ENCODE assay signal across 16 cellular contexts in the genomic region with DNA sequence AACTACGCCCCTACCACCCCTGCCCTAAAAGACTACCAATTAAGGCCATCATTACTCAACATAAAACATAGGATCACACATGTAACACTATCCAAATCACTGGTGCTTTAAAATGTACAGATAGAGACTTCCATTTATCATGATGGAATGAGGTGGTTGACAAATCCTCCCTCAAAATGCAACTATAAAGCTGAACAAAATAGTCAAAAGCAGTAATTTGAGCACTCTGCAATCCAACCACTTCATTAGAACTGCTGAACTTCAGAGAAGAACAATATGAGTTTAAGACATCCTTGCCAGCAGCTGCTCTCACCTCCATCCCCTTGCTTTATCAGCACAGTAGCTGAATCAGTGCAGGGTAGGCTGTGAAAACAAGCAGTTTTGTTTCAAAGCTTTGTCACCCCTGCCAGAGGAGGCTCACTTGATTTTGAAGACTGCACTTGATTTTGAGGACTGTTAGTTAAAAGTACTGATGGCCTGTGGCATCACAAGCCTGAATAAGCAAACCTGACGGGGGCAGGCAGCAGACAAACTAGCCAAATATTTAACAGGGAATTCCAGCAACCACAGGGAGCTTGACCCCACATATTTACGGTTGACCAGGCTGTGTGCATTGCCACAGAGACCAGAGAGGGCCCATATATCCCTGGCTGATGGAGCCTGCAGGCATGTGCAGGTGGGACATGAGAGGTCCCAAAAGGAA.
DNase-seq lines count a peak whose midpoint lies in the region; ATAC-seq and TF ChIP-seq lines count a peak whose summit lies in the region.
"Had no signal": no experiment of that assay in that cellular context is flagged by ENCODE, and none has a peak within 500 bp of the region (broad histone marks: within the 10 kb centered on the region; RNA-seq: fewer than 3 reads in every experiment).

No MANE protein-coding gene starts in this region.

- no peak overlapping the region for H2AK5ac ChIP-seq in mesendoderm (ENCODE audit: low read length)

- no peaks in the 10 kb centered on the region for H3K4me1 Mint-ChIP-seq in activated T-helper 1 cell treated with anti-CD3 and anti-CD28 coated beads, Interleukin-12 subunit alpha, Interleukin-12 subunit beta, Interleukin-2, Interleukin-4 antibody, amounts not matched to agents 30 ng/mL and 10 ng/mL and 1 ng/mL, durations not matched to agents 14 hours and 24 hours and 36 hours (ENCODE audit: low read depth)
- H3K4me1 Mint-ChIP-seq: activated CD4-positive, alpha-beta T cell treated with anti-CD3 and anti-CD28 coated beads, Interleukin-2, amount 10 ng/mL, durations not matched to agents 24 days and 14 days had no signal

- no peak overlapping the region for H3K4me2 ChIP-seq in mesendoderm (ENCODE audit: low read length)
- H3K4me2 ChIP-seq: KMS-11 had no signal

- no peak overlapping the region for H3K18ac ChIP-seq in mesendoderm (ENCODE audit: low read length)

- intact Hi-C loops in activated T-helper 1 cell treated with anti-CD3 and anti-CD28 coated beads, Interleukin-12 subunit alpha, Interleukin-12 subunit beta, Interleukin-2, Interleukin-4 antibody, amounts not matched to agents 30 ng/mL and 10 ng/mL and 1 ng/mL, durations not matched to agents 14 hours and 24 hours and 36 hours (cut with micrococcal nuclease) = no loop called here

- no peaks in the 10 kb centered on the region for H3K9me3 ChIP-seq in MG63

- H3K9ac ChIP-seq in mesendoderm (ENCODE audit: low read length) = no peak overlapping the region
- H3K9ac ChIP-seq: KMS-11 had no signal

- H3K4me1 ChIP-seq in mesendoderm (ENCODE audit: control insufficient read depth, low read depth, low read length) = no peaks in the 10 kb centered on the region
- H3K4me1 ChIP-seq: esophagus squamous epithelium had no signal

- H2BK120ac ChIP-seq in mesendoderm (ENCODE audit: low read depth, low read length) = no peak overlapping the region

- H3K79me2 ChIP-seq in mesendoderm (ENCODE audit: control insufficient read depth, insufficient read depth, low read length) = no peaks in the 10 kb centered on the region

- no peak overlapping the region for H3K56ac ChIP-seq in mesendoderm (ENCODE audit: low read length)

- H2BK5ac ChIP-seq in mesendoderm (ENCODE audit: low read length) = no peak overlapping the region

- H3K4me3 Mint-ChIP-seq in activated T-helper 1 cell treated with anti-CD3 and anti-CD28 coated beads, Interleukin-12 subunit alpha, Interleukin-12 subunit beta, Interleukin-2, Interleukin-4 antibody, amounts not matched to agents 30 ng/mL and 10 ng/mL and 1 ng/mL, durations not matched to agents 14 hours and 24 hours and 36 hours = no peak overlapping the region
- H3K4me3 Mint-ChIP-seq: activated CD4-positive, alpha-beta T cell treated with anti-CD3 and anti-CD28 coated beads, Interleukin-2, amount 10 ng/mL, durations not matched to agents 24 days and 14 days; natural killer cell had no signal

- no peak overlapping the region for H3K4me3 ChIP-seq in choroid plexus epithelial cell (ENCODE audit: low read depth, low read length)
- no peak overlapping the region for H3K4me3 ChIP-seq in mesendoderm (ENCODE audit: low read length)
- no peak overlapping the region for H3K4me3 ChIP-seq in MG63
- H3K4me3 ChIP-seq: esophagus squamous epithelium had no signal

- no peak overlapping the region for H3K27ac Mint-ChIP-seq in activated T-helper 1 cell treated with anti-CD3 and anti-CD28 coated beads, Interleukin-12 subunit alpha, Interleukin-12 subunit beta, Interleukin-2, Interleukin-4 antibody, amounts not matched to agents 30 ng/mL and 10 ng/mL and 1 ng/mL, durations not matched to agents 14 hours and 24 hours and 36 hours
- H3K27ac Mint-ChIP-seq: activated CD4-positive, alpha-beta T cell treated with anti-CD3 and anti-CD28 coated beads, Interleukin-2, amount 10 ng/mL, durations not matched to agents 24 days and 14 days; activated T-helper 2 cell treated with anti-CD3 and anti-CD28 coated beads, Interferon-gamma antibody, Interleukin-2, Interleukin-4, amounts not matched to agents 10 μg/mL and 5 μg/mL and 100 μg/mL, durations not matched to agents 14 hours and 24 hours and 36 hours; natural killer cell had no signal

- H3K27ac ChIP-seq in mesendoderm (ENCODE audit: low read depth, low read length) = no peak overlapping the region
- H3K27ac ChIP-seq: esophagus squamous epithelium, KMS-11 had no signal

- H3K36me3 ChIP-seq in mesendoderm (ENCODE audit: control insufficient read depth, insufficient read depth, low read length) = no peaks in the 10 kb centered on the region
- no peaks in the 10 kb centered on the region; the same call in 1 of the 2 replicates for H3K36me3 ChIP-seq in MG63

- H3K79me1 ChIP-seq in mesendoderm (ENCODE audit: low read length) = no peaks in the 10 kb centered on the region

- no peak overlapping the region for H4K5ac ChIP-seq in mesendoderm (ENCODE audit: low read length)

- no peak overlapping the region for H4K8ac ChIP-seq in mesendoderm (ENCODE audit: low read depth, low read length)

- DNase-seq in AG20443 (ENCODE audit: low spot score) (peak; percentile 69), HT1080 (ENCODE audit: low read depth) (peak; percentile 60), choroid plexus epithelial cell (ENCODE audit: low read depth) (peak; percentile 92), mesendoderm (peak; percentile 27), MG63 (no peak)
- DNase-seq in activated T-helper 1 cell treated with anti-CD3 and anti-CD28 coated beads, Interleukin-12 subunit alpha, Interleukin-12 subunit beta, Interleukin-2, Interleukin-4 antibody, amounts not matched to agents 30 ng/mL and 10 ng/mL and 1 ng/mL, durations not matched to agents 14 hours and 24 hours and 36 hours (ENCODE audit: low spot score) = no peak
- DNase-seq: activated CD4-positive, alpha-beta T cell treated with anti-CD3 and anti-CD28 coated beads, Interleukin-2, amount 10 ng/mL, durations not matched to agents 24 days and 14 days; esophagus squamous epithelium; GOT3; kidney; natural killer cell; T-helper 1 cell had no signal

- H3K23ac ChIP-seq in mesendoderm (ENCODE audit: low read length) = no peak overlapping the region

- H3K4ac ChIP-seq in mesendoderm (ENCODE audit: low read depth, low read length) = no peak overlapping the region

- H3K36me3 Mint-ChIP-seq in activated T-helper 1 cell treated with anti-CD3 and anti-CD28 coated beads, Interleukin-12 subunit alpha, Interleukin-12 subunit beta, Interleukin-2, Interleukin-4 antibody, amounts not matched to agents 30 ng/mL and 10 ng/mL and 1 ng/mL, durations not matched to agents 14 hours and 24 hours and 36 hours (ENCODE audit: low read depth) = peaks cover 12% of the 10 kb centered on the region

- H2BK15ac ChIP-seq in mesendoderm (replicated peaks; ENCODE audit: low read depth) = no peak overlapping the region

- H3K9me3 Mint-ChIP-seq in activated T-helper 1 cell treated with anti-CD3 and anti-CD28 coated beads, Interleukin-12 subunit alpha, Interleukin-12 subunit beta, Interleukin-2, Interleukin-4 antibody, amounts not matched to agents 30 ng/mL and 10 ng/mL and 1 ng/mL, durations not matched to agents 14 hours and 24 hours and 36 hours = peaks cover 19% of the 10 kb centered on the region

- ATAC-seq in GM21447 (IDR thresholded peaks at IDR 0.05; ENCODE audit: unreplicated experiment) (no peak), GM21529 (IDR thresholded peaks at IDR 0.05; ENCODE audit: unreplicated experiment) (no peak)
- ATAC-seq: natural killer cell had no signal

- no peaks in the 10 kb centered on the region for H3K27me3 Mint-ChIP-seq in activated T-helper 1 cell treated with anti-CD3 and anti-CD28 coated beads, Interleukin-12 subunit alpha, Interleukin-12 subunit beta, Interleukin-2, Interleukin-4 antibody, amounts not matched to agents 30 ng/mL and 10 ng/mL and 1 ng/mL, durations not matched to agents 14 hours and 24 hours and 36 hours (ENCODE audit: insufficient read depth)
- H3K27me3 Mint-ChIP-seq: activated CD4-positive, alpha-beta T cell treated with anti-CD3 and anti-CD28 coated beads, Interleukin-2, amount 10 ng/mL, durations not matched to agents 24 days and 14 days had no signal

- no peak for TF ChIP-seq CTCF in choroid plexus epithelial cell (conservative IDR thresholded peaks at IDR 0.05; ENCODE audit: low read depth, low read length)

- H3K27me3 ChIP-seq in mesendoderm (ENCODE audit: insufficient read depth, low read length, poor library complexity) (no peaks in the 10 kb centered on the region), MG63 (no peaks in the 10 kb centered on the region)
- H3K27me3 ChIP-seq: esophagus squamous epithelium had no signal

- 100% methylated on average over 1 of the region's 3 CpGs for WGBS in mesendoderm (ENCODE audit: extremely low coverage, insufficient coverage, low lambda C conversion rate)

Comparison
In these comparisons a context has a peak if more than half of its experiments do, and no peak if none do; other contexts are left out.
1. DNase-seq: peak in AG20443 (single experiment), HT1080 (single experiment), choroid plexus epithelial cell (single experiment) and mesendoderm (single experiment); none in activated T-helper 1 cell treated with anti-CD3 and anti-CD28 coated beads, Interleukin-12 subunit alpha, Interleukin-12 subunit beta, Interleukin-2, Interleukin-4 antibody, amounts not matched to agents 30 ng/mL and 10 ng/mL and 1 ng/mL, durations not matched to agents 14 hours and 24 hours and 36 hours (single experiment) and MG63 (single experiment).